ENCODE assay signal across 13 cellular contexts in genomic region chr1:202575906-202576653, GRCh38.
DNase-seq lines count a peak whose midpoint lies in the region; TF ChIP-seq lines count a peak whose summit lies in the region.
"Had no signal": no experiment of that assay in that cellular context is flagged by ENCODE, and none has a peak within 500 bp of the region (broad histone marks: within the 10 kb centered on the region; RNA-seq: fewer than 3 reads in every experiment).

No MANE protein-coding gene starts in this region.

- H3K4me1 ChIP-seq in esophagus squamous epithelium (peaks cover 24 to 89% (median 38%) of the 10 kb centered on the region in 3 donors), prostate gland (replicated peaks) (no peaks in the 10 kb centered on the region)

- peaks cover 0 to 39% (median 0%) of the 10 kb centered on the region in 3 donors for H3K36me3 ChIP-seq in esophagus squamous epithelium
- H3K36me3 ChIP-seq in prostate gland: peaks cover 0 to 5% of the 10 kb centered on the region in 2 donors

- peaks cover 0 to 3% (median 0%) of the 10 kb centered on the region in 7 donors for H3K9me3 Mint-ChIP-seq in CD14-positive monocyte
- H3K9me3 Mint-ChIP-seq: activated naive CD4-positive, alpha-beta T cell treated with anti-CD3 and anti-CD28 coated beads, Interleukin-2, amount 10 ng/mL, durations not matched to agents 7 days and 5 days; effector memory CD8-positive, alpha-beta T cell had no signal

- TF ChIP-seq CTCF in esophagus squamous epithelium (IDR thresholded peaks at IDR 0.05): no peak
- no peak for TF ChIP-seq CTCF in prostate gland (IDR thresholded peaks at IDR 0.05)
- TF ChIP-seq CTCF in CD14-positive monocyte (IDR thresholded peaks at IDR 0.05): no peak

- H3K4me3 ChIP-seq in esophagus squamous epithelium: no peak overlapping the region
- H3K4me3 ChIP-seq in prostate gland: no peak overlapping the region
- H3K4me3 ChIP-seq: pancreas had no signal

- H3K27me3 ChIP-seq in esophagus squamous epithelium (no peaks in the 10 kb centered on the region), prostate gland (replicated peaks; ENCODE audit: insufficient read depth) (no peaks in the 10 kb centered on the region)
- H3K27me3 ChIP-seq: pancreas had no signal

- H3K36me3 Mint-ChIP-seq in CD14-positive monocyte: peaks cover 68 to 73% of the 10 kb centered on the region in 2 donors
- H3K36me3 Mint-ChIP-seq: activated naive CD4-positive, alpha-beta T cell treated with anti-CD3 and anti-CD28 coated beads, Interleukin-2, amount 10 ng/mL, durations not matched to agents 7 days and 5 days had no signal

- H3K4me3 Mint-ChIP-seq in CD14-positive monocyte: no peak overlapping the region
- H3K4me3 Mint-ChIP-seq: activated naive CD4-positive, alpha-beta T cell treated with anti-CD3 and anti-CD28 coated beads, Interleukin-2, amount 10 ng/mL, durations not matched to agents 7 days and 5 days; effector memory CD8-positive, alpha-beta T cell had no signal

- intact Hi-C loops in esophagus squamous epithelium (cut with DNase I) (no loop called here), prostate gland (cut with DNase I) (loop anchor here (5.0 kb wide), 1 partner anchor 69 kb away; no protein-coding TSS in a partner anchor), CD14-positive monocyte (cut with micrococcal nuclease) (no loop called here)

- H3K27ac Mint-ChIP-seq in CD14-positive monocyte: no peak overlapping the region
- H3K27ac Mint-ChIP-seq: activated naive CD4-positive, alpha-beta T cell treated with anti-CD3 and anti-CD28 coated beads, Interleukin-2, amount 10 ng/mL, durations not matched to agents 7 days and 5 days; effector memory CD8-positive, alpha-beta T cell had no signal

- DNase-seq in AG08395 (ENCODE audit: low spot score) (peak; percentile 46), RPMI7951 (ENCODE audit: low read depth) (peak; percentile 76), esophagus squamous epithelium (lab: John Stamatoyannopoulos, UW) (no peak), prostate gland (ENCODE audit: low spot score) (no peak), NCI-H1417 treated with DMSO at 0.1 percent for 48 hours (lab: John Stamatoyannopoulos, UW) (no peak), Kasumi-1 (lab: John Stamatoyannopoulos, UW) (no peak), CD14-positive monocyte (ENCODE audit: low spot score) (no peak)
- DNase-seq in stimulated activated CD8-positive, alpha-beta memory T cell treated with anti-CD3 and anti-CD28 coated beads, Interleukin-4, amount 100 ng/mL, for 48 hours: no peak
- DNase-seq: activated naive CD4-positive, alpha-beta T cell treated with anti-CD3 and anti-CD28 coated beads, Interleukin-2, amount 10 ng/mL, durations not matched to agents 7 days and 5 days; effector memory CD8-positive, alpha-beta T cell; GOT3; KBM-7; pancreas had no signal

- WGBS in esophagus squamous epithelium, 2 donors: 30 to 70% methylated on average over 2 of the region's 2 CpGs
- 44% methylated on average over 2 of the region's 2 CpGs for WGBS in prostate gland

- H3K27ac ChIP-seq in esophagus squamous epithelium (peak overlapping the region; percentile 64 to 83 (median 82)), prostate gland (peak overlapping the region; percentile 34 to 57)

- no peak for TF ChIP-seq POLR2A in esophagus squamous epithelium (IDR thresholded peaks at IDR 0.05)
- TF ChIP-seq POLR2A in prostate gland (IDR thresholded peaks at IDR 0.05): no peak

- no peaks in the 10 kb centered on the region for H3K9me3 ChIP-seq in esophagus squamous epithelium
- no peaks in the 10 kb centered on the region for H3K9me3 ChIP-seq in prostate gland
- H3K9me3 ChIP-seq: pancreas had no signal

- H3K4me1 Mint-ChIP-seq in CD14-positive monocyte: peaks cover 6% of the 10 kb centered on the region
- H3K4me1 Mint-ChIP-seq: activated naive CD4-positive, alpha-beta T cell treated with anti-CD3 and anti-CD28 coated beads, Interleukin-2, amount 10 ng/mL, durations not matched to agents 7 days and 5 days had no signal

- peaks cover 10 to 41% (median 30%) of the 10 kb centered on the region in 3 donors for H3K27me3 Mint-ChIP-seq in CD14-positive monocyte (ENCODE audit: low read depth in 3 of 3)
- H3K27me3 Mint-ChIP-seq: activated naive CD4-positive, alpha-beta T cell treated with anti-CD3 and anti-CD28 coated beads, Interleukin-2, amount 10 ng/mL, durations not matched to agents 7 days and 5 days; effector memory CD8-positive, alpha-beta T cell had no signal

Comparison
In these comparisons a context has a peak if more than half of its experiments do, and no peak if none do; other contexts are left out.
1. DNase-seq: peak in AG08395 (single experiment) and RPMI7951 (single experiment); none in esophagus squamous epithelium (single experiment), prostate gland (single experiment), stimulated activated CD8-positive, alpha-beta memory T cell treated with anti-CD3 and anti-CD28 coated beads, Interleukin-4, amount 100 ng/mL, for 48 hours (single experiment), NCI-H1417 treated with DMSO at 0.1 percent for 48 hours (single experiment), Kasumi-1 (0 of 2) and CD14-positive monocyte (single experiment).